Comparison of ENCODE assay signal across 27 cellular contexts in the genomic region with DNA sequence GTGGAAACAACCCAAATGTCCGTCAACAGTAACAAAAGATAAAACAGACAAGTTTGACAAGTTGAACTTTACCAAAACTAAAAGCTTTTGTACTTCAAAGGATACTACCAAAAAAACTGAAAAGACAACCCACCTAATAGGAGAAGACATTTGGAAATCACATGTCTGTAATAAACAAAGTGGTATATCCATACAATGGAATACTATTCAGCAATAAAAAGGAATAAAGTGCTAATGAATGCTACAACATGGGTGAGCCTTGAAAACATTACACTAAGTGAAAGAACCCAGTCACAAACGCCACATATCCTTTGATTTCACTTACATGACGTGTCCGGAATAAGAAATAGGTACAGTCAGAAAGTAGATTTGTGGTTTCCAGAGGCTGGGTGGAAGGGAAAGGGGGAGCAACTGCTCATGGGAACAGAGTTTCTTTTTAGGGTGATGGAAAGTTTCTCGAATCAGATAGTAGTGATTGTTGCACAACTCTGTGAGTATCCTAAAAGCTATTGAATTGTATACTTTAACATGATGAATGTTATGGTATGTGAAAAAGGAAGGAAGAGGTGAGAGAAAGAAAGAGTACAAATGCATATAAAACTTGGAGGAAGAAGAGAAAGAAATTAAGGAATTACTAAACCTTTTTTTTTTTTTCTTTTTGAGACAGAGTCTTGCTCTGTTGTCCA.
DNase-seq lines count a peak whose midpoint lies in the region; ATAC-seq, FAIRE-seq and TF ChIP-seq lines count a peak whose summit lies in the region.
"Had no signal": no experiment of that assay in that cellular context is flagged by ENCODE, and none has a peak within 500 bp of the region (broad histone marks: within the 10 kb centered on the region; RNA-seq: fewer than 3 reads in every experiment).

No MANE protein-coding gene starts in this region.

- TF ChIP-seq CTCF in A549 (IDR thresholded peaks at IDR 0.05) (no peak), HEK293 (tag by site-specific recombination; IDR thresholded peaks at IDR 0.05) (no peak), neural progenitor cell (IDR thresholded peaks at IDR 0.05) (no peak), hepatocyte (IDR thresholded peaks at IDR 0.05; ENCODE audit: poor library complexity) (no peak), sigmoid colon (IDR thresholded peaks at IDR 0.05) (no peak)

- no peak for TF ChIP-seq RAD21 in A549 (conservative IDR thresholded peaks at IDR 0.05 in 1 of 2, IDR thresholded peaks at IDR 0.05 in 1 of 2)

- H3K27me3 Mint-ChIP-seq in T-helper 17 cell (peaks cover 14% of the 10 kb centered on the region), neural progenitor cell (ENCODE audit: insufficient read depth, low read depth) (peaks cover 14% of the 10 kb centered on the region)

- FAIRE-seq in A549 (lab: Jason Lieb, UNC) (peak; percentile 59), RCC 7860 (lab: Jason Lieb, UNC) (no peak)
- FAIRE-seq: GM12891, H1 had no signal

- WGBS in A549 (ENCODE audit: missing lambda C conversion rate), result 57% methylated on average over 5 of the region's 5 CpGs
- 94% methylated on average over 5 of the region's 5 CpGs for WGBS in hepatocyte (ENCODE audit: low lambda C conversion rate, missing lambda C conversion rate)
- WGBS in sigmoid colon, 2 donors, result 87 to 92% methylated on average over 5 of the region's 5 CpGs

- H3K9ac ChIP-seq in neural progenitor cell, result no peak overlapping the region

- no peak for ATAC-seq in A549
- no peak for ATAC-seq in T-helper 17 cell
- ATAC-seq: CD8-positive, alpha-beta T cell had no signal

- H3K79me2 ChIP-seq in neural progenitor cell (ENCODE audit: low read depth) (no peaks in the 10 kb centered on the region), hepatocyte (no peaks in the 10 kb centered on the region)

- H3F3A ChIP-seq in neural progenitor cell (ENCODE audit: low read depth), result no peaks in the 10 kb centered on the region

- TF ChIP-seq POLR2A in A549 (IDR thresholded peaks at IDR 0.05; ENCODE audit: low read length), result no peak
- TF ChIP-seq POLR2A in sigmoid colon (IDR thresholded peaks at IDR 0.05), result no peak

- no peak overlapping the region for H3K4me2 ChIP-seq in A549
- H3K4me2 ChIP-seq in neural progenitor cell, result no peak overlapping the region
- no peak overlapping the region for H3K4me2 ChIP-seq in hepatocyte

- DNase-seq in A549 (ENCODE audit: low read depth in 1 of 2, low spot score in 1 of 2) (no peak), T-helper 17 cell (no peak), neural progenitor cell (ENCODE audit: low spot score) (no peak), hepatocyte (ENCODE audit: low spot score) (no peak), sigmoid colon (no peak), RCC 7860 (ENCODE audit: low spot score) (no peak)
- DNase-seq: Calu3; CD8-positive, alpha-beta T cell; DMS79 treated with DMSO at 0.1 percent for 48 hours; GF-D8; HCEC 1CT; Kasumi-1; NCI-H1092 treated with DMSO at 0.1 percent for 48 hours; NCI-H1436; NCI-H187; NCI-H2081 treated with DMSO at 0.1 percent for 48 hours; NCI-H2171 treated with DMSO at 0.1 percent for 48 hours; NCI-H524; NCI-H748 treated with DMSO at 0.1 percent for 48 hours; Right ventricle myocardium superior; RPMI8226 had no signal

- CTCF ChIA-PET in A549 (lab: Yijun Ruan, JAX), result interaction anchor here (0.6 to 32.0 kb wide), 9 partner anchors 18 to 490 kb away, joined by 3 to 851 read pairs (median 4); a partner anchor contains a TSS
- CTCF ChIA-PET in HEK293 (lab: Yijun Ruan, JAX), result interaction anchor here (0.6 to 4.3 kb wide), 7 partner anchors 14 to 284 kb away, joined by 3 to 23 read pairs (median 4); no protein-coding TSS in a partner anchor

- no peak overlapping the region for H3K4me3 ChIP-seq in A549
- H3K4me3 ChIP-seq in HEK293 (ENCODE audit: low read depth, low read length), result no peak overlapping the region
- H3K4me3 ChIP-seq in neural progenitor cell, result no peak overlapping the region
- no peak overlapping the region for H3K4me3 ChIP-seq in hepatocyte
- H3K4me3 ChIP-seq in sigmoid colon, result no peak overlapping the region
- H3K4me3 ChIP-seq: SJSA1 had no signal

- H3K27me3 ChIP-seq in neural progenitor cell (peaks cover 15% of the 10 kb centered on the region), hepatocyte (no peaks in the 10 kb centered on the region), sigmoid colon (no peaks in the 10 kb centered on the region)
- H3K27me3 ChIP-seq: SJSA1 had no signal

- H3K9me3 ChIP-seq in A549 (peaks cover 18% of the 10 kb centered on the region; the same call in 1 of the 3 replicates), HEK293 (ENCODE audit: control insufficient read depth, insufficient read depth, low read depth, low read length) (peaks cover 2% of the 10 kb centered on the region; the same call in 1 of the 2 replicates), T-helper 17 cell (ENCODE audit: control insufficient read depth, low read length, poor library complexity, severe bottlenecking) (no peaks in the 10 kb centered on the region), neural progenitor cell (ENCODE audit: low read depth) (no peaks in the 10 kb centered on the region), hepatocyte (ENCODE audit: low read depth) (no peaks in the 10 kb centered on the region), sigmoid colon (no peaks in the 10 kb centered on the region)
- H3K9me3 ChIP-seq: SJSA1 had no signal

- peaks cover 8% of the 10 kb centered on the region for H3K9me3 Mint-ChIP-seq in neural progenitor cell
- H3K9me3 Mint-ChIP-seq: CD8-positive, alpha-beta T cell had no signal

- intact Hi-C loops in sigmoid colon (cut with DNase I), result no loop called here

- H3K4me1 Mint-ChIP-seq in T-helper 17 cell (peaks cover 11% of the 10 kb centered on the region), neural progenitor cell (peaks cover 16% of the 10 kb centered on the region)

- H3K27ac Mint-ChIP-seq in T-helper 17 cell (no peak overlapping the region), neural progenitor cell (no peak overlapping the region)
- H3K27ac Mint-ChIP-seq: B cell; CD8-positive, alpha-beta T cell had no signal

- H2AFZ ChIP-seq in neural progenitor cell (replicated peaks) (no peak overlapping the region), hepatocyte (no peak overlapping the region)

- no peaks in the 10 kb centered on the region for H3K9me2 ChIP-seq in hepatocyte (replicated peaks; ENCODE audit: insufficient read depth)

- H3K4me1 ChIP-seq in A549, result peaks cover 17% of the 10 kb centered on the region
- no peaks in the 10 kb centered on the region for H3K4me1 ChIP-seq in HEK293 (ENCODE audit: control insufficient read depth, insufficient read depth, low read length)
- no peaks in the 10 kb centered on the region for H3K4me1 ChIP-seq in neural progenitor cell
- H3K4me1 ChIP-seq in hepatocyte (ENCODE audit: insufficient read depth), result no peaks in the 10 kb centered on the region
- peaks cover 0 to 29% (median 15%) of the 10 kb centered on the region in 4 donors for H3K4me1 ChIP-seq in sigmoid colon

- POLR2A ChIA-PET in A549 (lab: Yijun Ruan, JAX), result no interaction called here
- POLR2A ChIA-PET in HEK293 (lab: Yijun Ruan, JAX), result no interaction called here

- H3K36me3 Mint-ChIP-seq in T-helper 17 cell (ENCODE audit: low read depth), result no peaks in the 10 kb centered on the region
- no peaks in the 10 kb centered on the region for H3K36me3 Mint-ChIP-seq in neural progenitor cell
- H3K36me3 Mint-ChIP-seq: CD8-positive, alpha-beta T cell had no signal

- no peak overlapping the region for H3K27ac ChIP-seq in A549
- no peak overlapping the region for H3K27ac ChIP-seq in HEK293 (ENCODE audit: extremely low read depth, low read depth, low read length)
- no peak overlapping the region for H3K27ac ChIP-seq in neural progenitor cell
- no peak overlapping the region for H3K27ac ChIP-seq in hepatocyte
- H3K27ac ChIP-seq in sigmoid colon, result peak overlapping the region in 1 of 4 donors; percentile 86
- H3K27ac ChIP-seq: C4-2B, SJSA1 had no signal

- H4K20me1 ChIP-seq in neural progenitor cell (ENCODE audit: low read depth) (no peaks in the 10 kb centered on the region), hepatocyte (ENCODE audit: insufficient read depth, poor library complexity, severe bottlenecking) (no peaks in the 10 kb centered on the region)

- H3K36me3 ChIP-seq in HEK293 (ENCODE audit: control insufficient read depth in 2 of 2, insufficient read depth in 1 of 2, low read length in 2 of 2) (no peaks in the 10 kb centered on the region), neural progenitor cell (no peaks in the 10 kb centered on the region), hepatocyte (replicated peaks; ENCODE audit: insufficient read depth, low read depth) (no peaks in the 10 kb centered on the region), sigmoid colon (no peaks in the 10 kb centered on the region)
- H3K36me3 ChIP-seq: SJSA1 had no signal

- peak overlapping the region; percentile 31 for H3K4me3 Mint-ChIP-seq in T-helper 17 cell
- peak overlapping the region; percentile 30 for H3K4me3 Mint-ChIP-seq in neural progenitor cell
- H3K4me3 Mint-ChIP-seq: B cell; CD8-positive, alpha-beta T cell had no signal

- TF ChIP-seq EP300 in A549 (IDR thresholded peaks at IDR 0.05), result no peak
- TF ChIP-seq EP300 in sigmoid colon (IDR thresholded peaks at IDR 0.05), result no peak

TF ChIP-seq in A549, 52 proteins besides CTCF, POLR2A, EP300 and RAD21 (continues in another document):
- no peak for TF ChIP-seq HEYL (CRISPR knock-in tag; IDR thresholded peaks at IDR 0.05)
- TF ChIP-seq, protein P1, sequence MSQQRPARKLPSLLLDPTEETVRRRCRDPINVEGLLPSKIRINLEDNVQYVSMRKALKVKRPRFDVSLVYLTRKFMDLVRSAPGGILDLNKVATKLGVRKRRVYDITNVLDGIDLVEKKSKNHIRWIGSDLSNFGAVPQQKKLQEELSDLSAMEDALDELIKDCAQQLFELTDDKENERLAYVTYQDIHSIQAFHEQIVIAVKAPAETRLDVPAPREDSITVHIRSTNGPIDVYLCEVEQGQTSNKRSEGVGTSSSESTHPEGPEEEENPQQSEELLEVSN (IDR thresholded peaks at IDR 0.05; ENCODE audit: borderline replicate concordance, low read depth), result no peak
- TF ChIP-seq, protein P2, sequence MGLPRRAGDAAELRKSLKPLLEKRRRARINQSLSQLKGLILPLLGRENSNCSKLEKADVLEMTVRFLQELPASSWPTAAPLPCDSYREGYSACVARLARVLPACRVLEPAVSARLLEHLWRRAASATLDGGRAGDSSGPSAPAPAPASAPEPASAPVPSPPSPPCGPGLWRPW (IDR thresholded peaks at IDR 0.05), result no peak
